In the genomic region with DNA sequence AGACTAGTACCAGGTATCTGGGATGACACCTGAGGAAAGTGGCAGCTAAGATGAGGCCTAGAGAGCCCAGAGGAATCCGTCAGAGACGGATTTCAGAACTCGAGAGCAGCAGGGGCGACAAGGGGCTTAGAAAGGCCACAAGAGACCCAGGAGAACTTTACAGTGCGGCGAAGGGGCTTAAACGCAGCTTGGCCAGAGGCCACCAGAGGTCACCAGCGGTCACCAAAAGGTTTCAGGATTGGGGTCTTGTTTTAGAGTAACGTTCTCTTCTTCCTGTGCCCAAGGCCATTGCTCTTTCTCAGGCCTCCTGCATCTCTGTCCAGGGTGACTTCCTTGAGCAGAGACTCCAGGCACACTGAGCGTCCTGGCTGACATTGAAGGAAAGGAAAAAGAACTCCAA, we compare ENCODE assay signal across 10 cellular contexts. TPM values are rescaled to one million over a fixed set of nuclear protein-coding genes. Genes with fewer than 3 reads are reported as not detected.
DNase-seq lines count a peak whose midpoint lies in the region; ATAC-seq, FAIRE-seq and TF ChIP-seq lines count a peak whose summit lies in the region.
"Had no signal": no experiment of that assay in that cellular context is flagged by ENCODE, and none has a peak within 500 bp of the region (broad histone marks: within the 10 kb centered on the region; RNA-seq: fewer than 3 reads in every experiment).

No MANE protein-coding gene starts in this region.

- no peak for FAIRE-seq in GM12892 (lab: Jason Lieb, UNC)

- no peak for ATAC-seq in GM21723 (IDR thresholded peaks at IDR 0.05; ENCODE audit: unreplicated experiment)

- H3K9me3 ChIP-seq in HAP-1 = no peaks in the 10 kb centered on the region

- H3K27me3 ChIP-seq in HAP-1 (ENCODE audit: low read depth) = no peaks in the 10 kb centered on the region

- H3K4me3 ChIP-seq in HAP-1 = no peak overlapping the region

- no peaks in the 10 kb centered on the region; the same call in none of the 2 replicates for H3K36me3 ChIP-seq in HAP-1 (replicated peaks)

- intact Hi-C loops in posterior cingulate gyrus (cut with DNase I) = no loop called here

- in situ Hi-C loops in HAP-1 (cut with MboI; ENCODE audit: low sequenced_read_pairs) = no loop called here

- no peak for TF ChIP-seq POLR2A in GM12892 (IDR thresholded peaks at IDR 0.05; ENCODE audit: low read depth, low read length)

- H3K4me1 ChIP-seq in HAP-1 = peaks cover 13% of the 10 kb centered on the region

- DNase-seq in NCI-H2107 treated with DMSO at 0.1 percent for 48 hours (lab: John Stamatoyannopoulos, UW; ENCODE audit: unreplicated experiment) (peak; percentile 6), NCI-H2107 (lab: John Stamatoyannopoulos, UW) (no peak), HAP-1 (ENCODE audit: low spot score in 2 of 2) (peak; percentile 20 to 54), SK-N-DZ (ENCODE audit: low spot score) (peak; percentile 13), left kidney (ENCODE audit: low read depth, low spot score) (peak; percentile 28), GM12892 (ENCODE audit: insufficient read length) (no peak), posterior cingulate gyrus (no peak)
- DNase-seq: NCI-H1417 treated with DMSO at 0.1 percent for 48 hours; stimulated activated CD4-positive, alpha-beta T cell treated with anti-CD3 and anti-CD28 coated beads, Interleukin-4, amount 100 ng/mL, for 1 hour had no signal

RNA-seq across cellular contexts. Expression of a gene that starts 2.2 kb away (rescaled TPM):
- polyA plus RNA-seq in SK-N-DZ (2014; cell fraction: cytosol; rRNA removed) = 2.0 and 2.4 TPM in 2 replicates
- 0.96 and 1.1 TPM in 2 replicates for polyA plus RNA-seq in SK-N-DZ (2014; cell fraction: nucleus; rRNA removed)
- 1.8 TPM for polyA plus RNA-seq in GM12892 (2012; ENCODE audit: missing spikeins)

RNA-seq across cellular contexts. Expression of a gene that starts 23.8 kb away (rescaled TPM):
- 62.0 and 69.1 TPM in 2 replicates for polyA plus RNA-seq in SK-N-DZ (2014; cell fraction: cytosol; rRNA removed)
- polyA plus RNA-seq in SK-N-DZ (2014; cell fraction: nucleus; rRNA removed) = 111 and 132 TPM in 2 replicates
- polyA plus RNA-seq in GM12892 (2012; ENCODE audit: missing spikeins) = 36.2 TPM

RNA-seq across cellular contexts. Expression of a gene that starts 24.3 kb away (rescaled TPM):
- polyA plus RNA-seq in SK-N-DZ (2014; cell fraction: cytosol; rRNA removed) = 31.4 and 35.2 TPM in 2 replicates
- 33.5 and 55.0 TPM in 2 replicates for polyA plus RNA-seq in SK-N-DZ (2014; cell fraction: nucleus; rRNA removed)
- polyA plus RNA-seq in GM12892 (2012; ENCODE audit: missing spikeins) = 4.8 TPM

RNA-seq across cellular contexts. Expression of a gene that starts 33.6 kb away (rescaled TPM):
- polyA plus RNA-seq in SK-N-DZ (2014; cell fraction: cytosol; rRNA removed) = 1.2 and 1.5 TPM in 2 replicates
- polyA plus RNA-seq in SK-N-DZ (2014; cell fraction: nucleus; rRNA removed) = 3.8 and 6.7 TPM in 2 replicates
- 0.36 TPM for polyA plus RNA-seq in GM12892 (2012; ENCODE audit: missing spikeins)

RNA-seq across cellular contexts. Expression of a gene that starts 50.2 kb away (rescaled TPM):
- 7.4 and 7.8 TPM in 2 replicates for polyA plus RNA-seq in SK-N-DZ (2014; cell fraction: cytosol; rRNA removed)
- 10.1 and 16.7 TPM in 2 replicates for polyA plus RNA-seq in SK-N-DZ (2014; cell fraction: nucleus; rRNA removed)
- polyA plus RNA-seq in GM12892 (2012; ENCODE audit: missing spikeins) = 2.1 TPM

Comparison
In these comparisons a context has a peak if more than half of its experiments do, and no peak if none do; other contexts are left out.
1. DNase-seq: peak in NCI-H2107 treated with DMSO at 0.1 percent for 48 hours (single experiment), HAP-1 (2 of 2), SK-N-DZ (single experiment) and left kidney (single experiment); none in NCI-H2107 (single experiment), GM12892 (single experiment) and posterior cingulate gyrus (0 of 10).